In the genomic region with DNA sequence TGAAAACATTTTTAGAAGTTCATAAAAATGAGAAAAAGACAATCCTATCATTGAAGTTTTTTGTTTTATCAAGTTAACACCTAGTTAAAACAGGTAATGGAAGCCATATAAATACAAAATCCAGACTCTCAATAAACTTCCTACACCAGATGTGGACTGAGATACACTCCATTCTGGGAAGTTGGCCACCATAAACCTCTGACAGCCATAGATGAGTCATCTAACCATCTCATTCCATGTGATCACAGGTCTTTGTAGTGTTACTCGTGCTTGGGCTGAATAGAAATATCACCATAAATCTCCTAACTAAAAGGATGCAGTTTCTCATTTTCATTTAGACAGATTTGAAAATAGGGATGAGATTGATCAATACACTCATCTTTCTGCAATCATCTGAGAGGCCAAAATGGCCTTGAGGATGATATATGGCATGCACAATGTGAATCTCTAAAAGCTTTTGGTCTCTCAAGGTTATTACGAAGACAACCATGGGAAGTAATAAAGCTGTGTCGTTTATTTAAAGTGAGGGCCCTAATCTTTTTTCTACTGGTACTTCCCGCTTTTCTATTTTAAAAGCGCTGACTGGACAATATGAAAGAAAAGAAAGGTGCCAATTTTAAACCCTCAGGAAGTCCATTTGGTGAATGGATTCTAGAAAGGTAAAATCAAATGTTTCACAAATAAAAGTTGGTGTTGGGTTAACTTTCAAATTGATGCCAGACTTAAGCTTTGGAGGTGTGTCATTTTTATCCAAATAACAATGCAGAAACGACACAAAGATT, we compare ENCODE assay signal across 13 cellular contexts.
DNase-seq lines count a peak whose midpoint lies in the region; ATAC-seq, FAIRE-seq and TF ChIP-seq lines count a peak whose summit lies in the region.
"Had no signal": no experiment of that assay in that cellular context is flagged by ENCODE, and none has a peak within 500 bp of the region (broad histone marks: within the 10 kb centered on the region; RNA-seq: fewer than 3 reads in every experiment).

No MANE protein-coding gene starts in this region.

- in situ Hi-C loops in brain microvascular endothelial cell (cut with HindIII; ENCODE audit: low pct_ligation_motif_present, low sequenced_read_pairs) = no loop called here

- no peaks in the 10 kb centered on the region for H3K36me3 ChIP-seq in brain microvascular endothelial cell (replicated peaks)
- H3K36me3 ChIP-seq in kidney epithelial cell (ENCODE audit: control insufficient read depth, insufficient read depth, low read length) = no peaks in the 10 kb centered on the region
- H3K36me3 ChIP-seq: heart left ventricle, thyroid gland had no signal

- DNase-seq in AG08396 (ENCODE audit: low spot score) (peak; percentile 26), HTR-8/SVneo (ENCODE audit: insufficient read length, low spot score) (peak; percentile 22), brain microvascular endothelial cell (peak; percentile 77), kidney epithelial cell (ENCODE audit: low read depth) (peak; percentile 31), cortex of kidney (lab: John Stamatoyannopoulos, UW) (no peak), Right ventricle myocardium inferior (ENCODE audit: missing footprints) (no peak)
- no peak for DNase-seq in activated T-cell treated with anti-CD3 and anti-CD28 coated beads, Interleukin-2, amount 50 U/mL, for 1 hour
- no peak for DNase-seq in activated CD4-positive, alpha-beta T cell treated with anti-CD3 and anti-CD28 coated beads, Interleukin-2, amount 50 U/mL, for 1 hour
- DNase-seq: cerebellar nuclear complex, retina had no signal

- no peaks in the 10 kb centered on the region for H3K27me3 ChIP-seq in brain microvascular endothelial cell (replicated peaks)
- H3K27me3 ChIP-seq in kidney epithelial cell (ENCODE audit: control insufficient read depth, insufficient read depth, low read length) = no peaks in the 10 kb centered on the region
- H3K27me3 ChIP-seq: heart left ventricle, thyroid gland had no signal

- no peak overlapping the region for H3K4me3 ChIP-seq in brain microvascular endothelial cell (ENCODE audit: low read depth, low read length)
- H3K4me3 ChIP-seq in kidney epithelial cell (ENCODE audit: low read depth, low read length) = no peak overlapping the region
- H3K4me3 ChIP-seq: heart left ventricle, thyroid gland had no signal

- intact Hi-C loops in Right ventricle myocardium inferior (cut with DNase I) = loop anchor here (2.0 to 5.0 kb wide), 2 partner anchors 53 to 300 kb away; no protein-coding TSS in a partner anchor

- no peak overlapping the region for H3K27ac ChIP-seq in brain microvascular endothelial cell
- H3K27ac ChIP-seq: heart left ventricle, thyroid gland had no signal

- no peak for TF ChIP-seq CTCF in brain microvascular endothelial cell (IDR thresholded peaks at IDR 0.05; ENCODE audit: low read depth, low read length, missing control alignments)
- TF ChIP-seq CTCF in kidney epithelial cell (IDR thresholded peaks at IDR 0.05; ENCODE audit: insufficient read depth, low read length, poor library complexity, severe bottlenecking) = no peak

- FAIRE-seq in HTR-8/SVneo (lab: Jason Lieb, UNC) = no peak

- no peak for ATAC-seq in Right ventricle myocardium inferior
- ATAC-seq: WTC11 had no signal

Comparison
In these comparisons a context has a peak if more than half of its experiments do, and no peak if none do; other contexts are left out.
1. DNase-seq: peak in AG08396 (single experiment), HTR-8/SVneo (single experiment), brain microvascular endothelial cell (single experiment) and kidney epithelial cell (single experiment); none in cortex of kidney (single experiment), activated T-cell treated with anti-CD3 and anti-CD28 coated beads, Interleukin-2, amount 50 U/mL, for 1 hour (single experiment), activated CD4-positive, alpha-beta T cell treated with anti-CD3 and anti-CD28 coated beads, Interleukin-2, amount 50 U/mL, for 1 hour (single experiment) and Right ventricle myocardium inferior (single experiment).